29 cellular contexts compared by ENCODE assay signal in the genomic region with DNA sequence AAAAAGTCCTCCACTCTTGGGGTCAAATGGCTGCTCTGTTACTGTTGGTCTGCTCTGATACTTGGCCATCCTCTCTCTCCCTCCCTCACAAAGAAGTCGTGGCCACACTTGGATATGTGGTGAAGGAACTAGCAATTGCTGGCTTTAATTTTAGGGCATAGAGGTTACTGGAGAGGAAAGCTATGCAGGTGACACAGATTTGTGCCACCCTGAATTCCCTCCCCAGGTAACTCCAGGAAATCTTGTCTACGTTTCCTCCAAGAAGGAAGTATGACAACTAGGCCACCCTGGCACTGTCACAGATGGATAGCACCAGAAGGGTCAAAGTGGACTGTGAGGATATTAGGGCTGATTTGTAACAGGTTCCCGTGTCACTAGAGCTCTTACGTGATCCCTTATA. TPM values are rescaled to one million over a fixed set of nuclear protein-coding genes. Genes with fewer than 3 reads are reported as not detected.
"Had no signal": no experiment of that assay in that cellular context is flagged by ENCODE, and none has a peak within 500 bp of the region (broad histone marks: within the 10 kb centered on the region; RNA-seq: fewer than 3 reads in every experiment).

No MANE protein-coding gene starts in this region.

- FAIRE-seq: kidney, urothelium cell line had no signal

- H3K4me1 Mint-ChIP-seq: stimulated activated memory B cell treated with anti-CD40 and anti-IgM and Interleukin-4, amounts not matched to agents 10 μg/mL and 1 μg/mL and 100 μg/mL, for 72 hours had no signal

- H3K9me3 Mint-ChIP-seq: naive thymus-derived CD8-positive, alpha-beta T cell; stimulated activated memory B cell treated with anti-CD40 and anti-IgM and Interleukin-4, amounts not matched to agents 10 μg/mL and 1 μg/mL and 100 μg/mL, for 72 hours; type B pancreatic cell had no signal

- H3K4me1 ChIP-seq: colonic mucosa, psoas muscle, thyroid gland had no signal

- H3K4me3 Mint-ChIP-seq: naive thymus-derived CD8-positive, alpha-beta T cell; stimulated activated memory B cell treated with anti-CD40 and anti-IgM and Interleukin-4, amounts not matched to agents 10 μg/mL and 1 μg/mL and 100 μg/mL, for 72 hours; type B pancreatic cell had no signal

- H2AFZ ChIP-seq: hepatocyte had no signal

- H3K27me3 ChIP-seq: colonic mucosa, dorsolateral prefrontal cortex, hepatocyte, neutrophil, right lobe of liver, spleen, suprapubic skin, thyroid gland had no signal

- DNase-seq: colonic mucosa; dorsolateral prefrontal cortex; effector CD8-positive, alpha-beta T cell; head of caudate nucleus; kidney; left cardiac atrium; left ventricle myocardium superior; mucosa of descending colon; naive thymus-derived CD8-positive, alpha-beta T cell; psoas muscle; retina; right lobe of liver; spleen; stimulated activated CD4-positive, alpha-beta T cell treated with anti-CD3 and anti-CD28 coated beads, Interleukin-15, amount 100 ng/mL, for 24 hours; stimulated activated CD4-positive, alpha-beta T cell treated with anti-CD3 and anti-CD28 coated beads, Interleukin-1b, Interleukin-23, amount 100 ng/mL, for 48 hours; stimulated activated CD4-positive, alpha-beta T cell treated with anti-CD3 and anti-CD28 coated beads, Interleukin-4, amount 100 ng/mL, for 24 hours; thyroid gland had no signal

- ATAC-seq: left ventricle myocardium superior; mucosa of descending colon; naive thymus-derived CD8-positive, alpha-beta T cell; right lobe of liver; stimulated activated memory B cell treated with anti-CD40 and anti-IgM and Interleukin-4, amounts not matched to agents 10 μg/mL and 1 μg/mL and 100 μg/mL, for 72 hours had no signal

- H3K79me2 ChIP-seq: hepatocyte had no signal

- H3K4me2 ChIP-seq: hepatocyte had no signal

- H3K27ac Mint-ChIP-seq: stimulated activated memory B cell treated with anti-CD40 and anti-IgM and Interleukin-4, amounts not matched to agents 10 μg/mL and 1 μg/mL and 100 μg/mL, for 72 hours; type B pancreatic cell had no signal

- H3K36me3 Mint-ChIP-seq: naive thymus-derived CD8-positive, alpha-beta T cell; stimulated activated memory B cell treated with anti-CD40 and anti-IgM and Interleukin-4, amounts not matched to agents 10 μg/mL and 1 μg/mL and 100 μg/mL, for 72 hours; type B pancreatic cell had no signal

- H3K27ac ChIP-seq: colonic mucosa, dorsolateral prefrontal cortex, hepatocyte, neutrophil, psoas muscle, right lobe of liver, spleen, suprapubic skin, thyroid gland had no signal

- H3K27me3 Mint-ChIP-seq: naive thymus-derived CD8-positive, alpha-beta T cell; type B pancreatic cell had no signal

- H3K9me3 ChIP-seq: colonic mucosa, mucosa of descending colon, neutrophil, psoas muscle, right lobe of liver, spleen, suprapubic skin, thyroid gland had no signal

- H3K36me3 ChIP-seq: colonic mucosa, neutrophil, right lobe of liver, spleen, suprapubic skin, thyroid gland had no signal

- H3K4me3 ChIP-seq: colonic mucosa, dorsolateral prefrontal cortex, hepatocyte, lung, mucosa of descending colon, psoas muscle, right lobe of liver, spleen, suprapubic skin, thyroid gland had no signal

RNA-seq across cellular contexts. Expression of a gene that starts 36.0 kb away (rescaled TPM):
- total RNA-seq: cerebellum; colonic mucosa; esophagus mucosa; hepatocyte; left ventricle myocardium superior; naive thymus-derived CD8-positive, alpha-beta T cell; osteoblast; psoas muscle; skeletal muscle tissue; suprapubic skin; thyroid gland had no signal
- polyA plus RNA-seq: hepatocyte, neural cell, psoas muscle had no signal
